ENCODE assay signal across 24 cellular contexts in the genomic region with DNA sequence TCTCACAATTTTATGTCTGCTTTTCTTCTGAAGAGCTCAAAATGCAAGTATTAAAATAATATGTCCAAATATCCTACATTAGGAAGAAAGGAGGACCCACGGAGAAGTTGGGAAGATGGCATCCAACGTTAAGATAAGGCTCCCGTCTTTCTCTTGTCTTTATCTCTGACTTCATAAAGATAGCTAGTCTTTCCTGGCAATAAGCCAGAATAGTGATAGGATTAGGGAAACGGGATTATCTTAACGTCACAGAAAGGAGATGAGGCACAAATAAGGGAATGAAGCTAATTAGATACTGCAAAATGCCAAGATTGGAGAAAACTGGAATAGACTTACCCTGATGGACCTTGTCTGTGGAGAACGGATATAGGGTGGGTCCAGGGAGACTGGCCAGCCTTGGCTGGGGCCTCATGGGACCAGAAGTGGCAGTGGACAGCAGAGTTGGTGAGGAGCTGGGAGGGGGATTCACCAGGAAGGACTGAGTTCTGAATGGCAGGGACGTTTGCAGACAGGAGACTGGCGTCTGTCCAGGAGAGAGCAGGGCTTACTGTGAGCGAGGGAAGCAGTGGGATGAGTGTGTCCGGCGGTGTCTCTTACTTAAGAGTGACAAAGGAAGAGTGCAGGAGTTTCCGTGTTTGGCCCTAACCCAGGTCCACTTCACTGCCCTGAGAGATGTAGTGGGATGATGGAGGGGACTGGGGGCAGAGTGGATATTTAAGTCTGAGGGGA.
A peak's percentile ranks its signal among the peaks of the same experiment; 100 is the strongest.
DNase-seq lines count a peak whose midpoint lies in the region; ATAC-seq, FAIRE-seq and TF ChIP-seq lines count a peak whose summit lies in the region.
"Had no signal": no experiment of that assay in that cellular context is flagged by ENCODE, and none has a peak within 500 bp of the region (broad histone marks: within the 10 kb centered on the region; RNA-seq: fewer than 3 reads in every experiment).

No MANE protein-coding gene starts in this region.

- TF ChIP-seq CTCF in D721Med (IDR thresholded peaks at IDR 0.05; ENCODE audit: insufficient read depth, missing control alignments) (no peak), heart right ventricle (IDR thresholded peaks at IDR 0.05) (no peak), neural cell (IDR thresholded peaks at IDR 0.05; ENCODE audit: poor library complexity, severe bottlenecking) (no peak), SK-N-SH (IDR thresholded peaks at IDR 0.05) (no peak)

- CTCF ChIA-PET in SK-N-SH (lab: Yijun Ruan, JAX): interaction anchor here (0.7 to 1.9 kb wide), 7 partner anchors 9 to 118 kb away, joined by 3 to 5 read pairs (median 4); no protein-coding TSS in a partner anchor

- H3K9ac ChIP-seq in neural cell (ENCODE audit: low read length): peak overlapping the region; percentile 43
- H3K9ac ChIP-seq in SK-N-SH: no peak overlapping the region

- no peak overlapping the region for H3K27ac Mint-ChIP-seq in activated T-helper 1 cell treated with anti-CD3 and anti-CD28 coated beads, Interleukin-12 subunit alpha, Interleukin-12 subunit beta, Interleukin-2, Interleukin-4 antibody, amounts not matched to agents 30 ng/mL and 10 ng/mL and 1 ng/mL, durations not matched to agents 14 hours and 24 hours and 36 hours
- H3K27ac Mint-ChIP-seq: activated CD4-positive, alpha-beta T cell treated with anti-CD3 and anti-CD28 coated beads, Interleukin-2, amount 10 ng/mL, durations not matched to agents 7 days and 5 days; HFFc6; memory B cell; T-helper 2 cell treated with Interferon-gamma antibody and Interleukin-4, amounts not matched to agents 5 μg/mL and 100 μg/mL, for 36 hours had no signal

- H3K4me1 ChIP-seq in heart right ventricle (peaks cover 8 to 79% (median 62%) of the 10 kb centered on the region in 9 donors), SK-N-SH (ENCODE audit: control insufficient read depth in 1 of 2, insufficient read depth in 2 of 2, low read depth in 1 of 2, low read length in 1 of 2) (peaks cover 0 to 34% of the 10 kb centered on the region in 2 experiments; a peak in 2 of 4 replicates)

- no peaks in the 10 kb centered on the region for H3K79me2 ChIP-seq in neural cell (replicated peaks; ENCODE audit: insufficient read depth, low read length)
- H3K79me2 ChIP-seq in SK-N-SH (ENCODE audit: insufficient read depth): no peaks in the 10 kb centered on the region

- intact Hi-C loops in heart right ventricle (cut with DNase I): no loop called here
- intact Hi-C loops in activated T-helper 1 cell treated with anti-CD3 and anti-CD28 coated beads, Interleukin-12 subunit alpha, Interleukin-12 subunit beta, Interleukin-2, Interleukin-4 antibody, amounts not matched to agents 30 ng/mL and 10 ng/mL and 1 ng/mL, durations not matched to agents 14 hours and 24 hours and 36 hours (cut with micrococcal nuclease): no loop called here

- no peaks in the 10 kb centered on the region for H3K9me2 ChIP-seq in neural cell (ENCODE audit: insufficient read depth, low read length)
- no peaks in the 10 kb centered on the region for H3K9me2 ChIP-seq in SK-N-SH

- H3K4me2 ChIP-seq in neural cell (ENCODE audit: low read length): peak overlapping the region; percentile 17
- no peak overlapping the region for H3K4me2 ChIP-seq in SK-N-SH

- H3K4me3 Mint-ChIP-seq in activated T-helper 1 cell treated with anti-CD3 and anti-CD28 coated beads, Interleukin-12 subunit alpha, Interleukin-12 subunit beta, Interleukin-2, Interleukin-4 antibody, amounts not matched to agents 30 ng/mL and 10 ng/mL and 1 ng/mL, durations not matched to agents 14 hours and 24 hours and 36 hours: no peak overlapping the region
- H3K4me3 Mint-ChIP-seq: activated CD4-positive, alpha-beta T cell treated with anti-CD3 and anti-CD28 coated beads, Interleukin-2, amount 10 ng/mL, durations not matched to agents 7 days and 5 days; activated T-cell treated with anti-CD3 and anti-CD28 coated beads, Interleukin-2, amount 50 U/mL, for 4 hours; HFFc6; memory B cell; T-helper 2 cell treated with Interferon-gamma antibody and Interleukin-4, amounts not matched to agents 5 μg/mL and 100 μg/mL, for 36 hours had no signal

- H3K36me3 ChIP-seq in heart right ventricle (peaks cover 0 to 2% (median 0%) of the 10 kb centered on the region in 9 donors), neural cell (ENCODE audit: insufficient read depth, low read length) (no peaks in the 10 kb centered on the region), SK-N-SH (replicated peaks in 1 of 2; ENCODE audit: control insufficient read depth in 1 of 2, insufficient read depth in 2 of 2, low read length in 1 of 2) (peaks cover 0 to 2% of the 10 kb centered on the region in 2 experiments)

- H3K36me3 Mint-ChIP-seq in activated T-helper 1 cell treated with anti-CD3 and anti-CD28 coated beads, Interleukin-12 subunit alpha, Interleukin-12 subunit beta, Interleukin-2, Interleukin-4 antibody, amounts not matched to agents 30 ng/mL and 10 ng/mL and 1 ng/mL, durations not matched to agents 14 hours and 24 hours and 36 hours (ENCODE audit: low read depth): no peaks in the 10 kb centered on the region
- H3K36me3 Mint-ChIP-seq: memory B cell had no signal

- H3K27me3 Mint-ChIP-seq in activated T-helper 1 cell treated with anti-CD3 and anti-CD28 coated beads, Interleukin-12 subunit alpha, Interleukin-12 subunit beta, Interleukin-2, Interleukin-4 antibody, amounts not matched to agents 30 ng/mL and 10 ng/mL and 1 ng/mL, durations not matched to agents 14 hours and 24 hours and 36 hours (ENCODE audit: insufficient read depth): peaks cover 12% of the 10 kb centered on the region
- H3K27me3 Mint-ChIP-seq: activated CD4-positive, alpha-beta T cell treated with anti-CD3 and anti-CD28 coated beads, Interleukin-2, amount 10 ng/mL, durations not matched to agents 7 days and 5 days had no signal

- H3K9me3 ChIP-seq in heart right ventricle (peaks cover 0 to 5% (median under 1%) of the 10 kb centered on the region in 11 donors), neural cell (ENCODE audit: low read length) (no peaks in the 10 kb centered on the region), SK-N-SH (no peaks in the 10 kb centered on the region)

- no peaks in the 10 kb centered on the region for H3F3A ChIP-seq in neural cell (ENCODE audit: insufficient read depth, low read length, poor library complexity, severe bottlenecking)
- no peaks in the 10 kb centered on the region for H3F3A ChIP-seq in SK-N-SH (replicated peaks; ENCODE audit: insufficient read depth)

- H3K27ac ChIP-seq in heart right ventricle (peak overlapping the region in 6 of 10 donors; percentile 5 to 64 (median 34)), neural cell (ENCODE audit: low read length) (peak overlapping the region; percentile 69), SK-N-SH (ENCODE audit: low read depth in 2 of 2, low read length in 1 of 2) (peak overlapping the region in 1 of 2 experiments; percentile 85; a peak in 2 of 4 replicates)

- DNase-seq in D721Med (ENCODE audit: insufficient read length, low spot score): no peak
- peak; percentile 14 for DNase-seq in amniotic epithelial cell (ENCODE audit: low read depth)
- DNase-seq in heart right ventricle: peak in 1 of 2 donors; percentile 29
- DNase-seq in islet precursor cell: no peak
- no peak for DNase-seq in activated T-helper 1 cell treated with anti-CD3 and anti-CD28 coated beads, Interleukin-12 subunit alpha, Interleukin-12 subunit beta, Interleukin-2, Interleukin-4 antibody, amounts not matched to agents 30 ng/mL and 10 ng/mL and 1 ng/mL, durations not matched to agents 14 hours and 24 hours and 36 hours (ENCODE audit: low spot score)
- no peak for DNase-seq in SK-N-SH
- DNase-seq in stimulated activated CD4-positive, alpha-beta T cell treated with anti-CD3 and anti-CD28 coated beads, Interleukin-4, amount 100 ng/mL, for 4 hours: no peak
- DNase-seq: ACHN; activated CD4-positive, alpha-beta T cell treated with anti-CD3 and anti-CD28 coated beads, Interleukin-2, amount 10 ng/mL, durations not matched to agents 7 days and 5 days; activated T-cell treated with anti-CD3 and anti-CD28 coated beads, Interleukin-2, amount 50 U/mL, for 4 hours; GDM1; GOT3; head of caudate nucleus; HFFc6; left colon; NCI-H1048; NCI-H1694 treated with DMSO at 0.1 percent for 48 hours; NCI-H748 treated with DMSO at 0.1 percent for 48 hours; occipital lobe; trophoblast cell had no signal

- peak in 5 of 8 donors; percentile 29 to 59 (median 46) for ATAC-seq in heart right ventricle
- ATAC-seq: activated T-cell treated with anti-CD3 and anti-CD28 coated beads, Interleukin-2, amount 50 U/mL, for 4 hours; left colon had no signal

- no peaks in the 10 kb centered on the region for H3K27me3 ChIP-seq in heart right ventricle
- H3K27me3 ChIP-seq in neural cell (ENCODE audit: insufficient read depth, low read depth, low read length): no peaks in the 10 kb centered on the region
- no peaks in the 10 kb centered on the region for H3K27me3 ChIP-seq in SK-N-SH (ENCODE audit: insufficient read depth)

- 16 to 24% methylated on average over 12 of the region's 12 CpGs for WGBS in heart right ventricle, 2 donors
- WGBS in SK-N-SH (ENCODE audit: low lambda C conversion rate): 57% methylated on average over 12 of the region's 12 CpGs

- POLR2A ChIA-PET in SK-N-SH (lab: Yijun Ruan, JAX): interaction anchor here (0.7 to 1.0 kb wide), 3 partner anchors 11 to 112 kb away, joined by 3 read pairs; no protein-coding TSS in a partner anchor

- peak; percentile 90 for FAIRE-seq in D721Med (lab: Jason Lieb, UNC)
- FAIRE-seq: small intestine had no signal

- H2AFZ ChIP-seq in neural cell (ENCODE audit: low read depth, low read length) (no peak overlapping the region), SK-N-SH (ENCODE audit: low read depth) (no peak overlapping the region)

- H3K4me3 ChIP-seq in heart right ventricle (no peak overlapping the region), neural cell (ENCODE audit: low read length) (peak overlapping the region; percentile 37), SK-N-SH (ENCODE audit: low read depth in 2 of 2, low read length in 1 of 2) (no peak overlapping the region)

- H3K4me1 Mint-ChIP-seq in activated T-helper 1 cell treated with anti-CD3 and anti-CD28 coated beads, Interleukin-12 subunit alpha, Interleukin-12 subunit beta, Interleukin-2, Interleukin-4 antibody, amounts not matched to agents 30 ng/mL and 10 ng/mL and 1 ng/mL, durations not matched to agents 14 hours and 24 hours and 36 hours (ENCODE audit: low read depth): no peaks in the 10 kb centered on the region
- H3K4me1 Mint-ChIP-seq: activated CD4-positive, alpha-beta T cell treated with anti-CD3 and anti-CD28 coated beads, Interleukin-2, amount 10 ng/mL, durations not matched to agents 7 days and 5 days; memory B cell had no signal

- TF ChIP-seq RAD21 in neural cell (conservative IDR thresholded peaks at IDR 0.05) (no peak), SK-N-SH (IDR thresholded peaks at IDR 0.05; ENCODE audit: low read length) (no peak)

- peaks cover 11% of the 10 kb centered on the region for H3K9me3 Mint-ChIP-seq in activated T-helper 1 cell treated with anti-CD3 and anti-CD28 coated beads, Interleukin-12 subunit alpha, Interleukin-12 subunit beta, Interleukin-2, Interleukin-4 antibody, amounts not matched to agents 30 ng/mL and 10 ng/mL and 1 ng/mL, durations not matched to agents 14 hours and 24 hours and 36 hours

- no peak for TF ChIP-seq EP300 in neural cell (conservative IDR thresholded peaks at IDR 0.05; ENCODE audit: poor library complexity, severe bottlenecking)
- TF ChIP-seq EP300 in SK-N-SH (IDR thresholded peaks at IDR 0.05; ENCODE audit: borderline replicate concordance in 1 of 2, low read depth in 1 of 2, low read length in 1 of 2): no peak

- H4K20me1 ChIP-seq in neural cell (ENCODE audit: insufficient read depth): no peaks in the 10 kb centered on the region
- no peaks in the 10 kb centered on the region for H4K20me1 ChIP-seq in SK-N-SH (ENCODE audit: insufficient read depth)
